Comparison of ENCODE assay signal across 23 cellular contexts in the genomic region with DNA sequence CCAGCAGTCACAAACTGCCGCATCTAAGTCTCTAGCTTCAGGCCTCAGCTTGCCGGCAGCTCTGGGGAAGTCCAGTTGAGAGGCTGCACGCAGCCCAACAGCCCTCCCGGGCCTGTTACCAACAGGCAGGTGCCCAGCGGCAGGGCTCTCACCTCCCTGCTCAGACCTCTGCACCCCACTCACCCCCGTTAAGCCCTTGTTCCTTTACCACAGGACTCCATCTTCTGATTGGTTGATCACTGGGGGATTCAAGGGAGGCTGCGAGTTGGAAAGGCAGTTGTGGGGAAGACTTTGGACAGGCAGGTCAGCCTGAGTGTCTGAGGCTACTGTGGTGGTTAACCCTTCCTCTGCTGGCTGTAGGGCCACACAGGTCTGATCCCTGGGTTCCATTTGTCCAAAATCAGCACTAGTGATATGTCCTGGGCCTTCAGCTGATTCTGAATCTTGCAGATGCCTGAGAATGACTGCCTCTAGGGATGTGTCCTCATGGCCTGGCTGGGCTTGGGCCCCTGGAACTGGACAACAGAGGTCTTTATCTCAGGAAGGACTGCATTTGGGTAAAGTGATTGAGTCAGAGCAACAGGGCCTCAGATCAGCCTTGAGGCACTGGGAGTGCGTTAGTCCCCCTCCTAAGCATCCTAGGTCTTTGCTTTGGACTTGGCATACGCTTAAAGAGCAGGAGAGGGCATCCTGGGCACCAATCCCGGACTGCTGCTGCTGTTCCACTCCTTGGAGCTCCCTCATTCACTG.
"Had no signal": no experiment of that assay in that cellular context is flagged by ENCODE, and none has a peak within 500 bp of the region (broad histone marks: within the 10 kb centered on the region; RNA-seq: fewer than 3 reads in every experiment).

No MANE protein-coding gene starts in this region.

- ATAC-seq: K562, T-cell had no signal

- H3K36me3 ChIP-seq: SJSA1 had no signal

- DNase-seq: Kasumi-1, MM.1S, NCI-H1092 treated with DMSO at 0.1 percent for 48 hours, NCI-H1436, NCI-H187, NCI-H2029, NCI-H2081 treated with DMSO at 0.1 percent for 48 hours, NCI-H2171, NCI-H226, NCI-H446, NCI-H510A, NCI-H524 treated with DMSO at 0.1 percent for 48 hours, NCI-H69, NCI-H774, Right ventricle myocardium superior, RPMI8226, SIG-M5, SW 1271, T-cell had no signal

- H3K4me3 ChIP-seq: K562, SJSA1, SK-N-MC had no signal

- H3K27me3 ChIP-seq: SJSA1 had no signal

- FAIRE-seq: K562, RCC 7860 had no signal
